7 cellular contexts compared by ENCODE assay signal in genomic region chr19:54400913-54401312, GRCh38. TPM values are rescaled to one million over a fixed set of nuclear protein-coding genes. Genes with fewer than 3 reads are reported as not detected.
"Had no signal": no experiment of that assay in that cellular context is flagged by ENCODE, and none has a peak within 500 bp of the region (broad histone marks: within the 10 kb centered on the region; RNA-seq: fewer than 3 reads in every experiment).

No MANE protein-coding gene starts in this region.

- DNase-seq: IMR-90, KBM-7, KG1 had no signal

- ATAC-seq: HepG2, K562 had no signal

RNA-seq across cellular contexts. Expression of gene TTYH1, which starts 14.4 kb away (rescaled TPM):
- total RNA-seq: HT-29, HT1080, IMR-90, K562 had no signal

RNA-seq across cellular contexts. Expression of gene LAIR1, which starts 36.2 kb away (rescaled TPM):
- total RNA-seq: HT-29, HT1080, IMR-90 had no signal
